Comparison of ENCODE assay signal across 8 cellular contexts in the genomic region with DNA sequence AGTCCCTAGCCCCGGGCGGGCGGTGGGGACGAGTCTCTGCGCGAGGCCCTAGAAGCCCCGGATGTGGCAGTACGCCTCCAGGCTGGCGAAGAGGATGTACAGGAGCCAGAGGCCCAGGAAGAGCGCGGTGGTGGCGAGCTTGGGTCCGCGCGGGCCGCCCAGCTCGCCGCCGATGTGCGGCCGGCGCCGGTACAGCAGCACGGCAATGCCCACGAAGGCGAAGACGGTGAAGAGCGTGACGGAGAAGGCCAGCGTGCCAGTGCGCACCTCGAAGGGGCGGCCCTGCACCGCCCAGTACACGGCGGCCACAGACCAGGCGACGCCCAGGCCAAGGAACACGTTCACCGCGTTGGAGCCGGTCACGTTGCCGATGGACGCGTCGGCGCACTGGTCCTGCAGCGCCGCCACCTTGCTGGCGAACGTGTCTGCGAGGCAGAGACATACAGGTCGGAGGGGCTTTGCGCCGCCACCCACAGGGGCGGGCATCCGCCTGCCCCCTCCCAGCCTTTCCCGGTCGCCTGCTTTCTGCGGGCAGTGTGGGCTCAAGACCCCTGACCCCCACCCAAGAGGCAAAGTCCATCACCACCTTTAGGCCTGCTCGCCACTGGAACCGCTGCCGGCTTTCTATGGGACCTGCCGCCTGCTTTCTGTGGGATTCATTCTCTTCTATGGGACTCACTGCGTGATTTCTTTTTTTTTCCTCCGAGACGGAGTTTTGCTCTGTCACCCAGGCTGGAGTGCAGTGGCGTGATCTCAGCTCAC. TPM values are rescaled to one million over a fixed set of nuclear protein-coding genes. Genes with fewer than 3 reads are reported as not detected.
DNase-seq lines count a peak whose midpoint lies in the region; ATAC-seq and TF ChIP-seq lines count a peak whose summit lies in the region.

No MANE protein-coding gene starts in this region.

- peaks cover 1% of the 10 kb centered on the region for H3K36me3 Mint-ChIP-seq in activated T-helper 1 cell treated with anti-CD3 and anti-CD28 coated beads, Interleukin-12 subunit alpha, Interleukin-12 subunit beta, Interleukin-2, Interleukin-4 antibody, amounts not matched to agents 30 ng/mL and 10 ng/mL and 1 ng/mL, durations not matched to agents 14 hours and 24 hours and 36 hours (ENCODE audit: low read depth)

- peak; percentile 88 for DNase-seq in GM23248
- peak; percentile 17 for DNase-seq in activated T-helper 1 cell treated with anti-CD3 and anti-CD28 coated beads, Interleukin-12 subunit alpha, Interleukin-12 subunit beta, Interleukin-2, Interleukin-4 antibody, amounts not matched to agents 30 ng/mL and 10 ng/mL and 1 ng/mL, durations not matched to agents 14 hours and 24 hours and 36 hours (ENCODE audit: low spot score)
- peak; percentile 55 for DNase-seq in stimulated activated CD8-positive, alpha-beta memory T cell treated with anti-CD3 and anti-CD28 coated beads, Interleukin-4, amount 100 ng/mL, for 48 hours
- DNase-seq in NCI-H1092 treated with DMSO at 0.1 percent for 48 hours (lab: John Stamatoyannopoulos, UW), result no peak
- DNase-seq in lower leg skin (ENCODE audit: low spot score in 2 of 2), result no peak
- no peak for DNase-seq in ureter (ENCODE audit: low spot score)

- no peaks in the 10 kb centered on the region for H3K9me3 ChIP-seq in GM23248 (ENCODE audit: low read depth)

- peak overlapping the region; percentile 32 for H3K4me2 ChIP-seq in GM23248 (ENCODE audit: unreplicated experiment)

- H4K20me1 ChIP-seq in GM23248 (ENCODE audit: insufficient read depth), result no peaks in the 10 kb centered on the region

- TF ChIP-seq POLR2A in lower leg skin (IDR thresholded peaks at IDR 0.05), result no peak

- no peak for TF ChIP-seq CTCF in lower leg skin (IDR thresholded peaks at IDR 0.05)

- peak overlapping the region; percentile 46 for H3K9ac ChIP-seq in GM23248

- H2AFZ ChIP-seq in GM23248, result peak overlapping the region; percentile 77

- no peaks in the 10 kb centered on the region for H3K27me3 ChIP-seq in GM23248 (replicated peaks; ENCODE audit: insufficient read depth)

- no peak for ATAC-seq in HG03469 (IDR thresholded peaks at IDR 0.05; ENCODE audit: unreplicated experiment)

- 11% methylated on average over 58 to 69 of the region's 69 CpGs for WGBS in GM23248 (ENCODE audit: low coverage in 1 of 2, low lambda C conversion rate in 2 of 2, missing lambda C conversion rate in 2 of 2), 2 experiments
- WGBS in lower leg skin, 2 donors, result 9 to 19% methylated on average over 31 to 38 of the region's 69 CpGs

- no peaks in the 10 kb centered on the region for H3K36me3 ChIP-seq in GM23248 (ENCODE audit: low read depth)

- peaks cover 25% of the 10 kb centered on the region for H3K4me1 Mint-ChIP-seq in activated T-helper 1 cell treated with anti-CD3 and anti-CD28 coated beads, Interleukin-12 subunit alpha, Interleukin-12 subunit beta, Interleukin-2, Interleukin-4 antibody, amounts not matched to agents 30 ng/mL and 10 ng/mL and 1 ng/mL, durations not matched to agents 14 hours and 24 hours and 36 hours (ENCODE audit: low read depth)

- H3K4me1 ChIP-seq in GM23248 (ENCODE audit: insufficient read depth), result peaks cover 6% of the 10 kb centered on the region; the same call in 1 of the 2 replicates

- peak overlapping the region; percentile 39 for H3K4me3 Mint-ChIP-seq in activated T-helper 1 cell treated with anti-CD3 and anti-CD28 coated beads, Interleukin-12 subunit alpha, Interleukin-12 subunit beta, Interleukin-2, Interleukin-4 antibody, amounts not matched to agents 30 ng/mL and 10 ng/mL and 1 ng/mL, durations not matched to agents 14 hours and 24 hours and 36 hours

- intact Hi-C loops in activated T-helper 1 cell treated with anti-CD3 and anti-CD28 coated beads, Interleukin-12 subunit alpha, Interleukin-12 subunit beta, Interleukin-2, Interleukin-4 antibody, amounts not matched to agents 30 ng/mL and 10 ng/mL and 1 ng/mL, durations not matched to agents 14 hours and 24 hours and 36 hours (cut with micrococcal nuclease), result no loop called here
- intact Hi-C loops in lower leg skin (cut with DNase I; ENCODE audit: low total_unique reads), result no loop called here

- H3K27ac ChIP-seq in GM23248, result no peak overlapping the region

- no peaks in the 10 kb centered on the region for H3K9me3 Mint-ChIP-seq in activated T-helper 1 cell treated with anti-CD3 and anti-CD28 coated beads, Interleukin-12 subunit alpha, Interleukin-12 subunit beta, Interleukin-2, Interleukin-4 antibody, amounts not matched to agents 30 ng/mL and 10 ng/mL and 1 ng/mL, durations not matched to agents 14 hours and 24 hours and 36 hours

- no peaks in the 10 kb centered on the region for H3K79me2 ChIP-seq in GM23248 (ENCODE audit: insufficient read depth)

- H3K27ac Mint-ChIP-seq in activated T-helper 1 cell treated with anti-CD3 and anti-CD28 coated beads, Interleukin-12 subunit alpha, Interleukin-12 subunit beta, Interleukin-2, Interleukin-4 antibody, amounts not matched to agents 30 ng/mL and 10 ng/mL and 1 ng/mL, durations not matched to agents 14 hours and 24 hours and 36 hours, result peak overlapping the region; percentile 71

- H3K27me3 Mint-ChIP-seq in activated T-helper 1 cell treated with anti-CD3 and anti-CD28 coated beads, Interleukin-12 subunit alpha, Interleukin-12 subunit beta, Interleukin-2, Interleukin-4 antibody, amounts not matched to agents 30 ng/mL and 10 ng/mL and 1 ng/mL, durations not matched to agents 14 hours and 24 hours and 36 hours (ENCODE audit: insufficient read depth), result peaks cover 20% of the 10 kb centered on the region

- no peaks in the 10 kb centered on the region for H3K9me2 ChIP-seq in GM23248 (ENCODE audit: insufficient read depth)

- peaks cover 8% of the 10 kb centered on the region for H3F3A ChIP-seq in GM23248 (ENCODE audit: insufficient read depth)

- in situ Hi-C loops in GM23248 (cut with MboI), result no loop called here

- H3K4me3 ChIP-seq in GM23248 (peak overlapping the region; percentile 13; the same call in 1 of the 2 replicates), iPS-11a (ENCODE audit: low read depth, low read length) (peak overlapping the region; percentile 5), lower leg skin (ENCODE audit: low read depth, poor library complexity, severe bottlenecking) (no peak overlapping the region)

RNA-seq across cellular contexts. Expression of gene MEIS3, which starts 10.9 kb away (rescaled TPM):
- 51.5 and 56.1 TPM in 2 replicates for total RNA-seq in GM23248 (2014; rRNA removed; shearing (Covaris generic))
- 17.6 and 20.1 TPM in 2 replicates for polyA plus RNA-seq in GM23248 (2016; fragmentation: Nextera tagmentation; extraction: Ambion mirVana)
- not detected in 2 replicates for total RNA-seq in activated T-helper 1 cell treated with anti-CD3 and anti-CD28 coated beads, Interleukin-12 subunit alpha, Interleukin-12 subunit beta, Interleukin-2, Interleukin-4 antibody, amounts not matched to agents 30 ng/mL and 10 ng/mL and 1 ng/mL, durations not matched to agents 14 hours and 24 hours and 36 hours
- total RNA-seq in lower leg skin, result 1 to 10 TPM; 1.9 to 8.5 (median 4.6) TPM
- 20.0 TPM for total RNA-seq in ureter

RNA-seq across cellular contexts. Expression of gene SLC8A2, which starts 41.5 kb away (rescaled TPM):
- total RNA-seq in GM23248 (2014; rRNA removed; shearing (Covaris generic)), result 0.38 TPM in 1 of 2 replicates, not detected in the other
- 0.11 TPM in 1 of 2 replicates, not detected in the other for polyA plus RNA-seq in GM23248 (2016; fragmentation: Nextera tagmentation; extraction: Ambion mirVana)
- total RNA-seq in activated T-helper 1 cell treated with anti-CD3 and anti-CD28 coated beads, Interleukin-12 subunit alpha, Interleukin-12 subunit beta, Interleukin-2, Interleukin-4 antibody, amounts not matched to agents 30 ng/mL and 10 ng/mL and 1 ng/mL, durations not matched to agents 14 hours and 24 hours and 36 hours, result 0.05 TPM in 1 of 2 replicates, not detected in the other
- total RNA-seq in lower leg skin, result 1 to 10 TPM in 2 of 4 donors, under 1 TPM in 1, not detected in 1; 0.38 to 2.3 (median 1.6) TPM
- total RNA-seq in ureter, result 2.7 TPM

RNA-seq across cellular contexts. Expression of gene KPTN, which starts 53.8 kb away (rescaled TPM):
- total RNA-seq in GM23248 (2014; rRNA removed; shearing (Covaris generic)), result 3.1 and 18.3 TPM in 2 replicates
- 7.2 and 9.6 TPM in 2 replicates for polyA plus RNA-seq in GM23248 (2016; fragmentation: Nextera tagmentation; extraction: Ambion mirVana)
- 9.6 and 10.8 TPM in 2 replicates for total RNA-seq in activated T-helper 1 cell treated with anti-CD3 and anti-CD28 coated beads, Interleukin-12 subunit alpha, Interleukin-12 subunit beta, Interleukin-2, Interleukin-4 antibody, amounts not matched to agents 30 ng/mL and 10 ng/mL and 1 ng/mL, durations not matched to agents 14 hours and 24 hours and 36 hours
- total RNA-seq in lower leg skin, result 1 to 10 TPM; 3.5 to 9.0 (median 5.9) TPM
- 13.9 TPM for total RNA-seq in ureter

Comparison
In these comparisons a context has a peak if more than half of its experiments do, and no peak if none do; other contexts are left out.
1. DNase-seq: peak in GM23248 (single experiment), activated T-helper 1 cell treated with anti-CD3 and anti-CD28 coated beads, Interleukin-12 subunit alpha, Interleukin-12 subunit beta, Interleukin-2, Interleukin-4 antibody, amounts not matched to agents 30 ng/mL and 10 ng/mL and 1 ng/mL, durations not matched to agents 14 hours and 24 hours and 36 hours (single experiment) and stimulated activated CD8-positive, alpha-beta memory T cell treated with anti-CD3 and anti-CD28 coated beads, Interleukin-4, amount 100 ng/mL, for 48 hours (single experiment); none in NCI-H1092 treated with DMSO at 0.1 percent for 48 hours (single experiment), lower leg skin (0 of 2) and ureter (single experiment).